11 cellular contexts compared by ENCODE assay signal in the genomic region with DNA sequence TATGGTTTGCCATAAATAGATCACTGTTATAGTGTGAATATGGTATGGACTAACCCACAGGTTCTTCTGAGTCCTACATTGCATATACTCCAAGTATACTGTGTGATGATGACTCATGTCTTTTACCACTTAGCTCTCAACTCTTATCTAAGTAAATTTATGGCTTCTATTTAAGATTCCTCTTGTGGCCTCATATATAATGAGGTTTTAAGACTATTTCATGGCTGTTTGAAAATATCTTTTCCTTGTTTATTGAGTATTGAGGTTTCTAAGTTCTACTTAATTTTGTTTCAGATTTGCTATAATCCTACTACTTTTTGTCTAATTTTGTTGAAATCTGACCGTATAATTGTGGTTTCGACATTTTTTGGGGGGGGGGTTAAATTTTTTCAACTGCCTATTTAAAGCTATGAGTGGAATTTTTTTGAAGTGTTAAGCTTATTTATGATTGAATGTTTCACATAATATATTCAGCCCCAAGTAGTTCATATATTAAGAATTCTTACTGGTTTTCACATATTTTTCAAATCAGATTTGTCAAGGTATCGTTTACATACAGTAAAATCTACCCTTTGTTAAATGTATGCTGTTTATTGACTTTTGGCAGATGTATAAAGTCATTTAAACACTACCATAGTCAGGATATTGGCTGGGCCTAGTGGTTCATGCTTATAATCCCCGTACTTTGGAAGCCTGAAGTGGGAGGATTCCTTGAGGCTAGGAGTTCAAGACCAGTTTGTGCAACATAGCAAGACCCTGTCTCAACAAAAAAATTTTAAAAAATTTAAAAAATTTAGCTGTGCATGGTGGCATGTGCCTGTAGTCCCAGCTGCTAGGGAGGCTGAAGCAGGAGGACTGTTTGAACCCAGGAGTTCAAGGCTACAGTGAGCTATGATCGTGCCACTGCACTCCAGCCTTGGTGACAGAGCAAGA. TPM values are rescaled to one million over a fixed set of nuclear protein-coding genes. Genes with fewer than 3 reads are reported as not detected.
DNase-seq lines count a peak whose midpoint lies in the region; ATAC-seq and TF ChIP-seq lines count a peak whose summit lies in the region.
"Had no signal": no experiment of that assay in that cellular context is flagged by ENCODE, and none has a peak within 500 bp of the region (broad histone marks: within the 10 kb centered on the region; RNA-seq: fewer than 3 reads in every experiment).

No MANE protein-coding gene starts in this region.

- peaks cover 78% of the 10 kb centered on the region for H4K20me1 ChIP-seq in Loucy (ENCODE audit: insufficient read depth, low read length, poor library complexity, severe bottlenecking)

- H3K4me3 ChIP-seq in Loucy (ENCODE audit: low read length, poor library complexity, severe bottlenecking), result peak overlapping the region; percentile 6
- H3K4me3 ChIP-seq in mucosa of descending colon, result no peak overlapping the region
- H3K4me3 ChIP-seq: right atrium auricular region had no signal

- peak; percentile 98 for ATAC-seq in mucosa of descending colon
- no peak for ATAC-seq in GM21786 (IDR thresholded peaks at IDR 0.05; ENCODE audit: unreplicated experiment)
- no peak for ATAC-seq in GM19452 (IDR thresholded peaks at IDR 0.05; ENCODE audit: unreplicated experiment)
- ATAC-seq in HG03097 (IDR thresholded peaks at IDR 0.05; ENCODE audit: low FRiP score, unreplicated experiment), result no peak

- H2AFZ ChIP-seq in Loucy (ENCODE audit: low read length), result no peak overlapping the region

- H3K9me3 ChIP-seq in Loucy (ENCODE audit: insufficient read depth, low read depth, low read length) (no peaks in the 10 kb centered on the region), mucosa of descending colon (no peaks in the 10 kb centered on the region)
- H3K9me3 ChIP-seq: right atrium auricular region had no signal

- peaks cover 99% of the 10 kb centered on the region for H3K79me2 ChIP-seq in Loucy (ENCODE audit: insufficient read depth, low read length)

- H3K4me1 ChIP-seq in Loucy (ENCODE audit: insufficient read depth, low read length, poor library complexity, severe bottlenecking) (peaks cover 33% of the 10 kb centered on the region), mucosa of descending colon (ENCODE audit: low read depth) (peaks cover 18% of the 10 kb centered on the region)

- H3K36me3 ChIP-seq in Loucy (ENCODE audit: insufficient read depth, low read length), result peaks cover 17% of the 10 kb centered on the region; the same call in 1 of the 2 replicates
- no peaks in the 10 kb centered on the region for H3K36me3 ChIP-seq in mucosa of descending colon (ENCODE audit: low read depth)
- H3K36me3 ChIP-seq: right atrium auricular region had no signal

- TF ChIP-seq CTCF in Loucy (conservative IDR thresholded peaks at IDR 0.05; ENCODE audit: low read length), result no peak
- TF ChIP-seq CTCF in mucosa of descending colon (IDR thresholded peaks at IDR 0.05), result no peak

- DNase-seq in EH (ENCODE audit: low read depth) (peak; percentile 78), amniotic epithelial cell (ENCODE audit: low read depth) (peak; percentile 89), mucosa of descending colon (no peak), ureter (ENCODE audit: low spot score) (no peak)
- DNase-seq: kidney, SHP77 treated with DMSO at 0.1 percent for 48 hours had no signal

- H3K4me2 ChIP-seq in Loucy (ENCODE audit: low read depth, low read length, poor library complexity, severe bottlenecking), result peak overlapping the region; percentile 37

- intact Hi-C loops in mucosa of descending colon (cut with DNase I, micrococcal nuclease), result no loop called here

- no peak overlapping the region for H3K9ac ChIP-seq in Loucy (ENCODE audit: low read depth, low read length, poor library complexity, severe bottlenecking)

- H3F3A ChIP-seq in Loucy (ENCODE audit: low read depth), result no peaks in the 10 kb centered on the region; the same call in 1 of the 2 replicates

- no peaks in the 10 kb centered on the region for H3K9me2 ChIP-seq in Loucy (replicated peaks; ENCODE audit: low read depth, low read length)

- no peaks in the 10 kb centered on the region for H3K27me3 ChIP-seq in Loucy (ENCODE audit: insufficient read depth, low read length, poor library complexity, severe bottlenecking)
- H3K27me3 ChIP-seq: right atrium auricular region had no signal

RNA-seq across cellular contexts. Expression of a gene that starts 11.7 kb away (rescaled TPM):
- total RNA-seq in mucosa of descending colon (10 to 100 TPM; 38.3 to 53.7 (median 47.5) TPM), ureter (80.7 TPM)

Comparison
In these comparisons a context has a peak if more than half of its experiments do, and no peak if none do; other contexts are left out.
1. DNase-seq: peak in EH (single experiment) and amniotic epithelial cell (single experiment); none in mucosa of descending colon (0 of 3) and ureter (single experiment).